ENCODE assay signal across 10 cellular contexts in genomic region chr10:16967000-16967865, GRCh38.
DNase-seq lines count a peak whose midpoint lies in the region; ATAC-seq and TF ChIP-seq lines count a peak whose summit lies in the region.
"Had no signal": no experiment of that assay in that cellular context is flagged by ENCODE, and none has a peak within 500 bp of the region (broad histone marks: within the 10 kb centered on the region; RNA-seq: fewer than 3 reads in every experiment).

No MANE protein-coding gene starts in this region.

- H3K4me3 ChIP-seq in foreskin fibroblast (ENCODE audit: low read depth in 1 of 2, low read length in 2 of 2) = peak overlapping the region in 1 of 2 donors; percentile 3

- intact Hi-C loops in activated T-helper 1 cell treated with anti-CD3 and anti-CD28 coated beads, Interleukin-12 subunit alpha, Interleukin-12 subunit beta, Interleukin-2, Interleukin-4 antibody, amounts not matched to agents 30 ng/mL and 10 ng/mL and 1 ng/mL, durations not matched to agents 14 hours and 24 hours and 36 hours (cut with micrococcal nuclease) = loop anchor here (1.0 kb wide), 3 partner anchors 35 to 62 kb away; no protein-coding TSS in a partner anchor

- H3K27ac Mint-ChIP-seq in activated T-helper 1 cell treated with anti-CD3 and anti-CD28 coated beads, Interleukin-12 subunit alpha, Interleukin-12 subunit beta, Interleukin-2, Interleukin-4 antibody, amounts not matched to agents 30 ng/mL and 10 ng/mL and 1 ng/mL, durations not matched to agents 14 hours and 24 hours and 36 hours = peak overlapping the region; percentile 34

- peak; percentile 55 for ATAC-seq in stimulated activated naive CD8-positive, alpha-beta T cell treated with anti-CD3 and anti-CD28 coated beads, Interleukin-15, Interleukin-2, amounts not matched to agents 100 U/mL and 50 U/mL, for 24 hours
- no peak for ATAC-seq in GM21381 (IDR thresholded peaks at IDR 0.05; ENCODE audit: unreplicated experiment)

- no peak for TF ChIP-seq CTCF in foreskin fibroblast (IDR thresholded peaks at IDR 0.05; ENCODE audit: low read depth, low read length)

- H3K9me3 Mint-ChIP-seq in activated T-helper 1 cell treated with anti-CD3 and anti-CD28 coated beads, Interleukin-12 subunit alpha, Interleukin-12 subunit beta, Interleukin-2, Interleukin-4 antibody, amounts not matched to agents 30 ng/mL and 10 ng/mL and 1 ng/mL, durations not matched to agents 14 hours and 24 hours and 36 hours = no peaks in the 10 kb centered on the region

- H3K36me3 Mint-ChIP-seq in activated T-helper 1 cell treated with anti-CD3 and anti-CD28 coated beads, Interleukin-12 subunit alpha, Interleukin-12 subunit beta, Interleukin-2, Interleukin-4 antibody, amounts not matched to agents 30 ng/mL and 10 ng/mL and 1 ng/mL, durations not matched to agents 14 hours and 24 hours and 36 hours (ENCODE audit: low read depth) = peaks cover 1% of the 10 kb centered on the region

- peak; percentile 15 to 20 for DNase-seq in activated CD4-positive, alpha-beta T cell treated with anti-CD3 and anti-CD28 coated beads for 4 hours
- no peak for DNase-seq in activated CD4-positive, alpha-beta T cell treated with anti-CD3 and anti-CD28 coated beads, Interleukin-2, amount 50 U/mL, for 4 hours
- DNase-seq in activated T-helper 1 cell treated with anti-CD3 and anti-CD28 coated beads, Interleukin-12 subunit alpha, Interleukin-12 subunit beta, Interleukin-2, Interleukin-4 antibody, amounts not matched to agents 30 ng/mL and 10 ng/mL and 1 ng/mL, durations not matched to agents 14 hours and 24 hours and 36 hours (ENCODE audit: low spot score) = no peak
- peak; percentile 64 to 77 for DNase-seq in foreskin fibroblast
- no peak for DNase-seq in stimulated activated naive CD8-positive, alpha-beta T cell treated with anti-CD3 and anti-CD28 coated beads, Interleukin-15, Interleukin-2, amounts not matched to agents 100 U/mL and 50 U/mL, for 24 hours
- no peak for DNase-seq in islet precursor cell
- no peak for DNase-seq in NCI-H226
- DNase-seq: AML-193, NCI-H345 had no signal

- peak overlapping the region; percentile 2 for H3K4me3 Mint-ChIP-seq in activated T-helper 1 cell treated with anti-CD3 and anti-CD28 coated beads, Interleukin-12 subunit alpha, Interleukin-12 subunit beta, Interleukin-2, Interleukin-4 antibody, amounts not matched to agents 30 ng/mL and 10 ng/mL and 1 ng/mL, durations not matched to agents 14 hours and 24 hours and 36 hours

- peaks cover 22% of the 10 kb centered on the region for H3K27me3 Mint-ChIP-seq in activated T-helper 1 cell treated with anti-CD3 and anti-CD28 coated beads, Interleukin-12 subunit alpha, Interleukin-12 subunit beta, Interleukin-2, Interleukin-4 antibody, amounts not matched to agents 30 ng/mL and 10 ng/mL and 1 ng/mL, durations not matched to agents 14 hours and 24 hours and 36 hours (ENCODE audit: insufficient read depth)

- peaks cover 24% of the 10 kb centered on the region for H3K4me1 Mint-ChIP-seq in activated T-helper 1 cell treated with anti-CD3 and anti-CD28 coated beads, Interleukin-12 subunit alpha, Interleukin-12 subunit beta, Interleukin-2, Interleukin-4 antibody, amounts not matched to agents 30 ng/mL and 10 ng/mL and 1 ng/mL, durations not matched to agents 14 hours and 24 hours and 36 hours (ENCODE audit: low read depth)

Comparison
In these comparisons a context has a peak if more than half of its experiments do, and no peak if none do; other contexts are left out.
1. DNase-seq: peak in activated CD4-positive, alpha-beta T cell treated with anti-CD3 and anti-CD28 coated beads for 4 hours (2 of 2) and foreskin fibroblast (2 of 2); none in activated CD4-positive, alpha-beta T cell treated with anti-CD3 and anti-CD28 coated beads, Interleukin-2, amount 50 U/mL, for 4 hours (0 of 2), activated T-helper 1 cell treated with anti-CD3 and anti-CD28 coated beads, Interleukin-12 subunit alpha, Interleukin-12 subunit beta, Interleukin-2, Interleukin-4 antibody, amounts not matched to agents 30 ng/mL and 10 ng/mL and 1 ng/mL, durations not matched to agents 14 hours and 24 hours and 36 hours (single experiment), stimulated activated naive CD8-positive, alpha-beta T cell treated with anti-CD3 and anti-CD28 coated beads, Interleukin-15, Interleukin-2, amounts not matched to agents 100 U/mL and 50 U/mL, for 24 hours (single experiment), islet precursor cell (single experiment) and NCI-H226 (single experiment).